23 cellular contexts compared by ENCODE assay signal in genomic region chr1:179803916-179804315, GRCh38.
"Had no signal": no experiment of that assay in that cellular context is flagged by ENCODE, and none has a peak within 500 bp of the region (broad histone marks: within the 10 kb centered on the region; RNA-seq: fewer than 3 reads in every experiment).

No MANE protein-coding gene starts in this region.

- H3K4me1 ChIP-seq: ascending aorta, SJCRH30 had no signal

- H3K27me3 ChIP-seq: ascending aorta, cardiac muscle cell, SJCRH30 had no signal

- ATAC-seq: activated CD8-positive, alpha-beta T cell treated with anti-CD3 and anti-CD28 coated beads for 36 hours; activated T-cell treated with anti-CD3 and anti-CD28 coated beads, Interleukin-2, amount 50 U/mL, for 72 hours; activated T-helper 17 cell treated with anti-CD3 and anti-CD28 coated beads, Interleukin-2, amount 50 U/mL, for 72 hours; Panc1 had no signal

- H3K27ac ChIP-seq: ascending aorta, cardiac muscle cell, SJCRH30, SK-N-MC, WERI-Rb-1 had no signal

- H3K36me3 ChIP-seq: ascending aorta, cardiac muscle cell, SJCRH30, WERI-Rb-1 had no signal

- H3K9me3 ChIP-seq: ascending aorta, SJCRH30 had no signal

- H3K4me3 ChIP-seq: ascending aorta, cardiac muscle cell, SJCRH30, SK-N-MC had no signal

- DNase-seq: activated CD4-positive, alpha-beta T cell treated with anti-CD3 and anti-CD28 coated beads for 1 hour; activated CD4-positive, alpha-beta T cell treated with anti-CD3 and anti-CD28 coated beads for 48 hours; activated CD4-positive, alpha-beta T cell treated with anti-CD3 and anti-CD28 coated beads, Interleukin-2, amount 50 U/mL, for 4 hours; activated CD4-positive, CD25-positive, alpha-beta regulatory T cell; activated CD8-positive, alpha-beta T cell treated with anti-CD3 and anti-CD28 coated beads for 36 hours; activated naive CD4-positive, alpha-beta T cell; activated naive CD4-positive, alpha-beta T cell treated with anti-CD3 and anti-CD28 coated beads, Interleukin-2, amount 50 U/mL, for 16 hours; activated naive CD8-positive, alpha-beta T cell treated with anti-CD3 and anti-CD28 coated beads for 36 hours; activated T-cell treated with anti-CD3 and anti-CD28 coated beads, Interleukin-2, amount 50 U/mL, for 1 hour; activated T-cell treated with anti-CD3 and anti-CD28 coated beads, Interleukin-2, amount 50 U/mL, for 72 hours; amygdala; NCI-H1417 treated with DMSO at 0.1 percent for 48 hours; NCI-H187 treated with DMSO at 0.1 percent for 48 hours; NCI-H510A; SHP77; SJCRH30; T1000; WERI-Rb-1 had no signal
